ENCODE assay signal across 1 cellular context in genomic region chr2:24122-24521, GRCh38.
TF ChIP-seq lines count a peak whose summit lies in the region.

No MANE protein-coding gene starts in this region.

TF ChIP-seq in GM12878, 131 proteins besides CTCF, POLR2A, EP300 and RAD21:
- TF ChIP-seq FOXM1 (IDR thresholded peaks at IDR 0.05; ENCODE audit: low read depth, low read length) (no peak), SP1 (IDR thresholded peaks at IDR 0.05; ENCODE audit: low read depth, low read length) (no peak)
TF ChIP-seq in GM12878: peak in this region for 0.
